In the genomic region with DNA sequence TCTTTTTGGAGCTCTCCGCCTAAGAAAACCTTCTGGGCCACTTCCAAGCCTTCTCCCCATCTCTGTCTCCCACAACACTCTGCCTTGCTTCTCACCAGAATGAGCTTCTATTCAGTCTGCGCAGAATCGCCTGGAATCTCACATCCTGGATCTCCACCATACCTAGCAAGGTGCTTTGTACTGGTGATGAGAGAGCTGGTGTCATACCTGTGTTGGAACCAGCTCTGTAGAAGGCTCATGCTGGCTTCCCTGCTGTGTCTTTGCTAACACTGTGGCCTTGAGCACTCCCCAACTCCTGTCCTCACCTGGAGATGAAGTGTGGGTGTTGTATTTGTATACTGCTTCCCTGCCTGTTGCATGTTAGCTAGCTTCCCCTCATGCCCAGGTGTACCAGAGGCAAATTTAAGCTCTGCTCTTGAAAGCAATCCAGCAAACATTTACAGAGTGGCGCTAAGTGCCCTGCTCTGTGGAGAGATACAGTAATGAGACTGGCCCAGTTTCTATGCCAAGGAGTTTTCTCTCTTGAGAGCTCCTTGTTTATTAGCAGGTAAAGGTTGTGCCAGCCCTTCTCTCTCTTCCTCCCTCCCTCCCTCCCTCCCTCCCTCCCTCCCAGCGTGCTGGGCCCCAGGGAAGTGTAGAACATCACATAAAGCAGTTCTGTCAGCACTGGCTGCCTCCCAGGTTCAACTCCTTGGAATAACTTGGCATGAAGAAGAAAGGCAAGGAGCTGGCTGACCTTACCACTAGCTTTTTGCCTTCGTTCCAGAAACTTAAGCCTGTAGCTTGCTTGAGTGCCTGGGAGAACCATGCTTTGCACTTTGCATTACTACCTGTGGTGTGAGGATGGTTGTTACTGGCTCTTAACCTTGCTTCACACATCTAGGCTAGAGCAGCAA, we compare ENCODE assay signal across 10 cellular contexts. TPM values are rescaled to one million over a fixed set of nuclear protein-coding genes. Genes with fewer than 3 reads are reported as not detected.
A peak's percentile ranks its signal among the peaks of the same experiment; 100 is the strongest.
DNase-seq lines count a peak whose midpoint lies in the region; ATAC-seq, FAIRE-seq and TF ChIP-seq lines count a peak whose summit lies in the region.
"Had no signal": no experiment of that assay in that cellular context is flagged by ENCODE, and none has a peak within 500 bp of the region (broad histone marks: within the 10 kb centered on the region; RNA-seq: fewer than 3 reads in every experiment).

No MANE protein-coding gene starts in this region.

- no peak overlapping the region for H3K4me3 ChIP-seq in choroid plexus epithelial cell (ENCODE audit: low read depth, low read length)
- H3K4me3 ChIP-seq in pancreas, result no peak overlapping the region

- H3K36me3 ChIP-seq in pancreas, result no peaks in the 10 kb centered on the region

- WGBS in pancreas, 2 donors, result 48 to 51% methylated on average over 5 to 6 of the region's 6 CpGs

- H3K9me3 ChIP-seq in pancreas, result no peaks in the 10 kb centered on the region

- ATAC-seq in pancreas (peak in 3 of 4 donors; percentile 46 to 81 (median 65)), HG02798 (IDR thresholded peaks at IDR 0.05; ENCODE audit: poor library complexity, unreplicated experiment) (no peak), GM21447 (IDR thresholded peaks at IDR 0.05; ENCODE audit: unreplicated experiment) (no peak)

- intact Hi-C loops in pancreas (cut with DNase I), result no loop called here

- FAIRE-seq in pancreas (lab: Jason Lieb, UNC), result no peak

- no peaks in the 10 kb centered on the region for H3K4me1 ChIP-seq in pancreas

- DNase-seq in EH (ENCODE audit: low read depth) (peak; percentile 62), NCI-H2107 (lab: John Stamatoyannopoulos, UW) (peak; percentile 16), choroid plexus epithelial cell (ENCODE audit: low read depth) (peak; percentile 14), pancreas (no peak), iPS-NIHi7 (ENCODE audit: extremely low spot score) (no peak), NCI-H2227 treated with DMSO at 0.1 percent for 48 hours (lab: John Stamatoyannopoulos, UW) (no peak)
- DNase-seq: activated CD4-positive, alpha-beta T cell treated with anti-CD3 and anti-CD28 coated beads, Interleukin-2, amount 10 ng/mL, durations not matched to agents 24 days and 14 days; effector memory CD4-positive, alpha-beta T cell had no signal

- no peak overlapping the region for H3K27ac ChIP-seq in pancreas

- TF ChIP-seq CTCF in choroid plexus epithelial cell (conservative IDR thresholded peaks at IDR 0.05; ENCODE audit: low read depth, low read length), result no peak
- TF ChIP-seq CTCF in pancreas (IDR thresholded peaks at IDR 0.05), result no peak

- H3K27me3 ChIP-seq in pancreas, result no peaks in the 10 kb centered on the region

RNA-seq across cellular contexts. Expression of a gene that starts 54.9 kb away (rescaled TPM):
- total RNA-seq in pancreas, result under 1 TPM in 2 of 6 donors, not detected in 4; 0.03 to 0.28 TPM
- under 1 TPM in 1 of 2 donors, not detected in 1; 0.02 TPM for polyA plus RNA-seq in pancreas

Comparison
In these comparisons a context has a peak if more than half of its experiments do, and no peak if none do; other contexts are left out.
1. DNase-seq: peak in EH (single experiment), NCI-H2107 (single experiment) and choroid plexus epithelial cell (single experiment); none in pancreas (0 of 6), iPS-NIHi7 (single experiment) and NCI-H2227 treated with DMSO at 0.1 percent for 48 hours (single experiment).
2. ATAC-seq: peak in pancreas (3 of 4); none in HG02798 (single experiment) and GM21447 (single experiment).